1 cellular context compared by ENCODE assay signal in genomic region chr19:1388637-1389026, GRCh38.
TF ChIP-seq lines count a peak whose summit lies in the region.

No MANE protein-coding gene starts in this region.

TF ChIP-seq in K562, 482 proteins besides CTCF, POLR2A, EP300 and RAD21:
- TF ChIP-seq RBFOX2 (IDR thresholded peaks at IDR 0.05; ENCODE audit: low read depth, low read length) (0 out of 2 replicates have a peak, but pooled peaks have one; percentile 28), NBN (IDR thresholded peaks at IDR 0.05; ENCODE audit: low read depth) (no peak), POLR2G (IDR thresholded peaks at IDR 0.05; ENCODE audit: low read depth, low read length) (peak; percentile 64), HDAC3 (IDR thresholded peaks at IDR 0.05; ENCODE audit: borderline replicate concordance, partially characterized antibody) (no peak), PCBP1 (IDR thresholded peaks at IDR 0.05; ENCODE audit: low read depth, low read length, poor library complexity, severe bottlenecking) (peak; percentile 10), HNRNPL (IDR thresholded peaks at IDR 0.05; ENCODE audit: low read depth, low read length) (0 out of 2 replicates have a peak, but pooled peaks have one; percentile 29)
